ENCODE assay signal across 1 cellular context in the genomic region with DNA sequence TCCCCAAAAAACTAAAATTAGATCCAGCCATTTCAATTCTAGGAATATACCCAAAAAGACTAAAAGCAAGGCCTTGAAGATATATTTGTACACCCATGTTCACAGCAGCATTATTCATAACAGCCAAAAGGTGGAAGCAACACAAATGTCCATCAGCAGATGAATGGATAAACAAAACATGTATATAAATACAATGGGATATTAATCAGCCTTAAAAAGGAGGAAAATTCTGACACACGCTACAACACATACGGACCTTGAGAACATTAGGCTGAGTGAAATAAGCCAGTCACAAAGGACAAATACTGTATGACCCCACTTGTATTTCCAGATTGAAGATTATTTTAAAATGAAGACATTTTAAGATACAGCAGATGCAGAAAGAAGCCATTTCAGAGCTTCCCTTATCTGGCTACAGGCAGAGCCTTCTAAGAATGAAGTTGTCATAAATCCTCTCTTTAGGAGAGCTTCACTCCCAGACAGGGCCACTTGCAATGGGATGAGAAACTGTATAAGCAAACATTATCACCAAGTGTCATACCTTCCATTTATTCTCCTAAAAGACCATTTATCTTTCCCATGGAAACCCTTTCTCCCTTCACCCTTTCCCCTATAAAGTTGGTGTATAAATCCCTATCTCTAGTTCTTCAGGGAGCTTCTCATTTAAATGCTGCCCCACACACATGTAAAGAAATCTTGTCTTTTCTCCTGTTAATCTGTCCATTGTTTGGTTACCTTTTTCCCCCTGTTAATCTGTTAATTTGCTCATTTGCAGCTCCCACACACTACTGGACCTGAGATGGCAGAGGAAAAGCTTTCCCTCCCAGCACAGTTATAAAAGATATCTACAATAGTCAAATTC.
TF ChIP-seq lines count a peak whose summit lies in the region.

No MANE protein-coding gene starts in this region.

TF ChIP-seq in K562, 482 proteins besides CTCF, POLR2A, EP300 and RAD21 (continued from another document and continues in another):
- TF ChIP-seq, protein P1, sequence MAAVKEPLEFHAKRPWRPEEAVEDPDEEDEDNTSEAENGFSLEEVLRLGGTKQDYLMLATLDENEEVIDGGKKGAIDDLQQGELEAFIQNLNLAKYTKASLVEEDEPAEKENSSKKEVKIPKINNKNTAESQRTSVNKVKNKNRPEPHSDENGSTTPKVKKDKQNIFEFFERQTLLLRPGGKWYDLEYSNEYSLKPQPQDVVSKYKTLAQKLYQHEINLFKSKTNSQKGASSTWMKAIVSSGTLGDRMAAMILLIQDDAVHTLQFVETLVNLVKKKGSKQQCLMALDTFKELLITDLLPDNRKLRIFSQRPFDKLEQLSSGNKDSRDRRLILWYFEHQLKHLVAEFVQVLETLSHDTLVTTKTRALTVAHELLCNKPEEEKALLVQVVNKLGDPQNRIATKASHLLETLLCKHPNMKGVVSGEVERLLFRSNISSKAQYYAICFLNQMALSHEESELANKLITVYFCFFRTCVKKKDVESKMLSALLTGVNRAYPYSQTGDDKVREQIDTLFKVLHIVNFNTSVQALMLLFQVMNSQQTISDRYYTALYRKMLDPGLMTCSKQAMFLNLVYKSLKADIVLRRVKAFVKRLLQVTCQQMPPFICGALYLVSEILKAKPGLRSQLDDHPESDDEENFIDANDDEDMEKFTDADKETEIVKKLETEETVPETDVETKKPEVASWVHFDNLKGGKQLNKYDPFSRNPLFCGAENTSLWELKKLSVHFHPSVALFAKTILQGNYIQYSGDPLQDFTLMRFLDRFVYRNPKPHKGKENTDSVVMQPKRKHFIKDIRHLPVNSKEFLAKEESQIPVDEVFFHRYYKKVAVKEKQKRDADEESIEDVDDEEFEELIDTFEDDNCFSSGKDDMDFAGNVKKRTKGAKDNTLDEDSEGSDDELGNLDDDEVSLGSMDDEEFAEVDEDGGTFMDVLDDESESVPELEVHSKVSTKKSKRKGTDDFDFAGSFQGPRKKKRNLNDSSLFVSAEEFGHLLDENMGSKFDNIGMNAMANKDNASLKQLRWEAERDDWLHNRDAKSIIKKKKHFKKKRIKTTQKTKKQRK (IDR thresholded peaks at IDR 0.05; ENCODE audit: borderline replicate concordance, low read depth, low read length) = no peak
- no peak for TF ChIP-seq ZNF707 (CRISPR knock-in tag; conservative IDR thresholded peaks at IDR 0.05)
- TF ChIP-seq, protein P2, sequence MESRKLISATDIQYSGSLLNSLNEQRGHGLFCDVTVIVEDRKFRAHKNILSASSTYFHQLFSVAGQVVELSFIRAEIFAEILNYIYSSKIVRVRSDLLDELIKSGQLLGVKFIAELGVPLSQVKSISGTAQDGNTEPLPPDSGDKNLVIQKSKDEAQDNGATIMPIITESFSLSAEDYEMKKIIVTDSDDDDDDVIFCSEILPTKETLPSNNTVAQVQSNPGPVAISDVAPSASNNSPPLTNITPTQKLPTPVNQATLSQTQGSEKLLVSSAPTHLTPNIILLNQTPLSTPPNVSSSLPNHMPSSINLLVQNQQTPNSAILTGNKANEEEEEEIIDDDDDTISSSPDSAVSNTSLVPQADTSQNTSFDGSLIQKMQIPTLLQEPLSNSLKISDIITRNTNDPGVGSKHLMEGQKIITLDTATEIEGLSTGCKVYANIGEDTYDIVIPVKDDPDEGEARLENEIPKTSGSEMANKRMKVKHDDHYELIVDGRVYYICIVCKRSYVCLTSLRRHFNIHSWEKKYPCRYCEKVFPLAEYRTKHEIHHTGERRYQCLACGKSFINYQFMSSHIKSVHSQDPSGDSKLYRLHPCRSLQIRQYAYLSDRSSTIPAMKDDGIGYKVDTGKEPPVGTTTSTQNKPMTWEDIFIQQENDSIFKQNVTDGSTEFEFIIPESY (CRISPR knock-in tag; IDR thresholded peaks at IDR 0.05) = no peak
- no peak for TF ChIP-seq TCFL5 (CRISPR knock-in tag; conservative IDR thresholded peaks at IDR 0.05)
- TF ChIP-seq, protein P3, sequence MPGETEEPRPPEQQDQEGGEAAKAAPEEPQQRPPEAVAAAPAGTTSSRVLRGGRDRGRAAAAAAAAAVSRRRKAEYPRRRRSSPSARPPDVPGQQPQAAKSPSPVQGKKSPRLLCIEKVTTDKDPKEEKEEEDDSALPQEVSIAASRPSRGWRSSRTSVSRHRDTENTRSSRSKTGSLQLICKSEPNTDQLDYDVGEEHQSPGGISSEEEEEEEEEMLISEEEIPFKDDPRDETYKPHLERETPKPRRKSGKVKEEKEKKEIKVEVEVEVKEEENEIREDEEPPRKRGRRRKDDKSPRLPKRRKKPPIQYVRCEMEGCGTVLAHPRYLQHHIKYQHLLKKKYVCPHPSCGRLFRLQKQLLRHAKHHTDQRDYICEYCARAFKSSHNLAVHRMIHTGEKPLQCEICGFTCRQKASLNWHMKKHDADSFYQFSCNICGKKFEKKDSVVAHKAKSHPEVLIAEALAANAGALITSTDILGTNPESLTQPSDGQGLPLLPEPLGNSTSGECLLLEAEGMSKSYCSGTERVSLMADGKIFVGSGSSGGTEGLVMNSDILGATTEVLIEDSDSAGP (CRISPR knock-in tag; IDR thresholded peaks at IDR 0.05) = no peak
- no peak for TF ChIP-seq L3MBTL2 (IDR thresholded peaks at IDR 0.05)
- TF ChIP-seq ZNF41 (CRISPR knock-in tag; conservative IDR thresholded peaks at IDR 0.05) = no peak
- no peak for TF ChIP-seq MXI1 (IDR thresholded peaks at IDR 0.05; ENCODE audit: low read depth, low read length)
- no peak for TF ChIP-seq ZNF436 (CRISPR knock-in tag; IDR thresholded peaks at IDR 0.05)
- no peak for TF ChIP-seq RBBP5 (IDR thresholded peaks at IDR 0.05; ENCODE audit: borderline replicate concordance, insufficient read depth, low read length, poor library complexity, severe bottlenecking)
- TF ChIP-seq BRD9 (IDR thresholded peaks at IDR 0.05; ENCODE audit: low read depth, partially characterized antibody) = no peak
- TF ChIP-seq, protein P4, sequence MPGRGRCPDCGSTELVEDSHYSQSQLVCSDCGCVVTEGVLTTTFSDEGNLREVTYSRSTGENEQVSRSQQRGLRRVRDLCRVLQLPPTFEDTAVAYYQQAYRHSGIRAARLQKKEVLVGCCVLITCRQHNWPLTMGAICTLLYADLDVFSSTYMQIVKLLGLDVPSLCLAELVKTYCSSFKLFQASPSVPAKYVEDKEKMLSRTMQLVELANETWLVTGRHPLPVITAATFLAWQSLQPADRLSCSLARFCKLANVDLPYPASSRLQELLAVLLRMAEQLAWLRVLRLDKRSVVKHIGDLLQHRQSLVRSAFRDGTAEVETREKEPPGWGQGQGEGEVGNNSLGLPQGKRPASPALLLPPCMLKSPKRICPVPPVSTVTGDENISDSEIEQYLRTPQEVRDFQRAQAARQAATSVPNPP (IDR thresholded peaks at IDR 0.05; ENCODE audit: borderline replicate concordance, insufficient read depth, insufficient read length) = no peak
- no peak for TF ChIP-seq ARID2 (IDR thresholded peaks at IDR 0.05)
- TF ChIP-seq, protein P5, sequence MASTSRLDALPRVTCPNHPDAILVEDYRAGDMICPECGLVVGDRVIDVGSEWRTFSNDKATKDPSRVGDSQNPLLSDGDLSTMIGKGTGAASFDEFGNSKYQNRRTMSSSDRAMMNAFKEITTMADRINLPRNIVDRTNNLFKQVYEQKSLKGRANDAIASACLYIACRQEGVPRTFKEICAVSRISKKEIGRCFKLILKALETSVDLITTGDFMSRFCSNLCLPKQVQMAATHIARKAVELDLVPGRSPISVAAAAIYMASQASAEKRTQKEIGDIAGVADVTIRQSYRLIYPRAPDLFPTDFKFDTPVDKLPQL (IDR thresholded peaks at IDR 0.05; ENCODE audit: extremely low read depth, insufficient read length) = no peak
- no peak for TF ChIP-seq HDAC2 (IDR thresholded peaks at IDR 0.05)
- no peak for TF ChIP-seq ZNF75A (CRISPR knock-in tag; IDR thresholded peaks at IDR 0.05)
- no peak for TF ChIP-seq BRF1 (IDR thresholded peaks at IDR 0.05; ENCODE audit: borderline replicate concordance, extremely low read depth, insufficient read length)
- no peak for TF ChIP-seq RBM25 (IDR thresholded peaks at IDR 0.05; ENCODE audit: low read depth, low read length, severe bottlenecking)
- TF ChIP-seq PML (IDR thresholded peaks at IDR 0.05; ENCODE audit: low read length) = peak; percentile 67
- TF ChIP-seq NFE2L1 (tag; IDR thresholded peaks at IDR 0.05; ENCODE audit: borderline replicate concordance, low read depth) = no peak
- TF ChIP-seq, protein P6, sequence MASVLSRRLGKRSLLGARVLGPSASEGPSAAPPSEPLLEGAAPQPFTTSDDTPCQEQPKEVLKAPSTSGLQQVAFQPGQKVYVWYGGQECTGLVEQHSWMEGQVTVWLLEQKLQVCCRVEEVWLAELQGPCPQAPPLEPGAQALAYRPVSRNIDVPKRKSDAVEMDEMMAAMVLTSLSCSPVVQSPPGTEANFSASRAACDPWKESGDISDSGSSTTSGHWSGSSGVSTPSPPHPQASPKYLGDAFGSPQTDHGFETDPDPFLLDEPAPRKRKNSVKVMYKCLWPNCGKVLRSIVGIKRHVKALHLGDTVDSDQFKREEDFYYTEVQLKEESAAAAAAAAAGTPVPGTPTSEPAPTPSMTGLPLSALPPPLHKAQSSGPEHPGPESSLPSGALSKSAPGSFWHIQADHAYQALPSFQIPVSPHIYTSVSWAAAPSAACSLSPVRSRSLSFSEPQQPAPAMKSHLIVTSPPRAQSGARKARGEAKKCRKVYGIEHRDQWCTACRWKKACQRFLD (CRISPR knock-in tag; IDR thresholded peaks at IDR 0.05) = no peak
- TF ChIP-seq, protein P7, sequence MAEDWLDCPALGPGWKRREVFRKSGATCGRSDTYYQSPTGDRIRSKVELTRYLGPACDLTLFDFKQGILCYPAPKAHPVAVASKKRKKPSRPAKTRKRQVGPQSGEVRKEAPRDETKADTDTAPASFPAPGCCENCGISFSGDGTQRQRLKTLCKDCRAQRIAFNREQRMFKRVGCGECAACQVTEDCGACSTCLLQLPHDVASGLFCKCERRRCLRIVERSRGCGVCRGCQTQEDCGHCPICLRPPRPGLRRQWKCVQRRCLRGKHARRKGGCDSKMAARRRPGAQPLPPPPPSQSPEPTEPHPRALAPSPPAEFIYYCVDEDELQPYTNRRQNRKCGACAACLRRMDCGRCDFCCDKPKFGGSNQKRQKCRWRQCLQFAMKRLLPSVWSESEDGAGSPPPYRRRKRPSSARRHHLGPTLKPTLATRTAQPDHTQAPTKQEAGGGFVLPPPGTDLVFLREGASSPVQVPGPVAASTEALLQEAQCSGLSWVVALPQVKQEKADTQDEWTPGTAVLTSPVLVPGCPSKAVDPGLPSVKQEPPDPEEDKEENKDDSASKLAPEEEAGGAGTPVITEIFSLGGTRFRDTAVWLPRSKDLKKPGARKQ (CRISPR knock-in tag; IDR thresholded peaks at IDR 0.05) = no peak
- TF ChIP-seq CBFB (CRISPR knock-in tag; IDR thresholded peaks at IDR 0.05) = no peak
- TF ChIP-seq U2AF1 (optimal IDR thresholded peaks at IDR 0.05; ENCODE audit: low read depth, low read length) = no peak
- no peak for TF ChIP-seq MCM7 (IDR thresholded peaks at IDR 0.05)
- TF ChIP-seq ZNF584 (CRISPR knock-in tag; IDR thresholded peaks at IDR 0.05; ENCODE audit: low read depth) = peak; percentile 84
- TF ChIP-seq ZNF212 (CRISPR knock-in tag; IDR thresholded peaks at IDR 0.05) = no peak
- TF ChIP-seq CREBBP (IDR thresholded peaks at IDR 0.05; ENCODE audit: low read depth, low read length) = no peak
- no peak for TF ChIP-seq FIP1L1 (IDR thresholded peaks at IDR 0.05; ENCODE audit: low read depth, low read length, poor library complexity, severe bottlenecking)
- no peak for TF ChIP-seq HEY1 (CRISPR knock-in tag; IDR thresholded peaks at IDR 0.05; ENCODE audit: borderline replicate concordance)
- TF ChIP-seq ZNF668 (CRISPR knock-in tag; IDR thresholded peaks at IDR 0.05) = no peak
- no peak for TF ChIP-seq NRF1 (conservative IDR thresholded peaks at IDR 0.05 in 1 of 2, IDR thresholded peaks at IDR 0.05 in 1 of 2)
- no peak for TF ChIP-seq CHCHD3 (CRISPR knock-in tag; IDR thresholded peaks at IDR 0.05)
- no peak for TF ChIP-seq PURB (CRISPR knock-in tag; IDR thresholded peaks at IDR 0.05; ENCODE audit: low read depth)
- TF ChIP-seq SNRNP70 (optimal IDR thresholded peaks at IDR 0.05; ENCODE audit: low read depth, low read length) = no peak
- TF ChIP-seq MEF2D (tag; conservative IDR thresholded peaks at IDR 0.05; ENCODE audit: low read depth) = no peak
- no peak for TF ChIP-seq FOXK2 (conservative IDR thresholded peaks at IDR 0.05 in 1 of 2, IDR thresholded peaks at IDR 0.05 in 1 of 2; ENCODE audit: low read depth in 2 of 2)
- TF ChIP-seq ETS2 (tag; IDR thresholded peaks at IDR 0.05; ENCODE audit: borderline replicate concordance, poor library complexity, severe bottlenecking) = no peak
- TF ChIP-seq, protein P8, sequence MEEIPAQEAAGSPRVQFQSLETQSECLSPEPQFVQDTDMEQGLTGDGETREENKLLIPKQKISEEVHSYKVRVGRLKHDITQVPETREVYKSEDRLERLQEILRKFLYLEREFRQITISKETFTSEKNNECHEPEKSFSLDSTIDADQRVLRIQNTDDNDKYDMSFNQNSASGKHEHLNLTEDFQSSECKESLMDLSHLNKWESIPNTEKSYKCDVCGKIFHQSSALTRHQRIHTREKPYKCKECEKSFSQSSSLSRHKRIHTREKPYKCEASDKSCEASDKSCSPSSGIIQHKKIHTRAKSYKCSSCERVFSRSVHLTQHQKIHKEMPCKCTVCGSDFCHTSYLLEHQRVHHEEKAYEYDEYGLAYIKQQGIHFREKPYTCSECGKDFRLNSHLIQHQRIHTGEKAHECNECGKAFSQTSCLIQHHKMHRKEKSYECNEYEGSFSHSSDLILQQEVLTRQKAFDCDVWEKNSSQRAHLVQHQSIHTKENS (CRISPR knock-in tag; IDR thresholded peaks at IDR 0.05) = no peak
